Comparison of ENCODE assay signal across 1 cellular context in genomic region chr1:173202430-173203145, GRCh38.
TF ChIP-seq lines count a peak whose summit lies in the region.

No MANE protein-coding gene starts in this region.

TF ChIP-seq in GM23338, 12 proteins besides CTCF, POLR2A, EP300 and RAD21 (continued from another document):
- TF ChIP-seq, protein P1, sequence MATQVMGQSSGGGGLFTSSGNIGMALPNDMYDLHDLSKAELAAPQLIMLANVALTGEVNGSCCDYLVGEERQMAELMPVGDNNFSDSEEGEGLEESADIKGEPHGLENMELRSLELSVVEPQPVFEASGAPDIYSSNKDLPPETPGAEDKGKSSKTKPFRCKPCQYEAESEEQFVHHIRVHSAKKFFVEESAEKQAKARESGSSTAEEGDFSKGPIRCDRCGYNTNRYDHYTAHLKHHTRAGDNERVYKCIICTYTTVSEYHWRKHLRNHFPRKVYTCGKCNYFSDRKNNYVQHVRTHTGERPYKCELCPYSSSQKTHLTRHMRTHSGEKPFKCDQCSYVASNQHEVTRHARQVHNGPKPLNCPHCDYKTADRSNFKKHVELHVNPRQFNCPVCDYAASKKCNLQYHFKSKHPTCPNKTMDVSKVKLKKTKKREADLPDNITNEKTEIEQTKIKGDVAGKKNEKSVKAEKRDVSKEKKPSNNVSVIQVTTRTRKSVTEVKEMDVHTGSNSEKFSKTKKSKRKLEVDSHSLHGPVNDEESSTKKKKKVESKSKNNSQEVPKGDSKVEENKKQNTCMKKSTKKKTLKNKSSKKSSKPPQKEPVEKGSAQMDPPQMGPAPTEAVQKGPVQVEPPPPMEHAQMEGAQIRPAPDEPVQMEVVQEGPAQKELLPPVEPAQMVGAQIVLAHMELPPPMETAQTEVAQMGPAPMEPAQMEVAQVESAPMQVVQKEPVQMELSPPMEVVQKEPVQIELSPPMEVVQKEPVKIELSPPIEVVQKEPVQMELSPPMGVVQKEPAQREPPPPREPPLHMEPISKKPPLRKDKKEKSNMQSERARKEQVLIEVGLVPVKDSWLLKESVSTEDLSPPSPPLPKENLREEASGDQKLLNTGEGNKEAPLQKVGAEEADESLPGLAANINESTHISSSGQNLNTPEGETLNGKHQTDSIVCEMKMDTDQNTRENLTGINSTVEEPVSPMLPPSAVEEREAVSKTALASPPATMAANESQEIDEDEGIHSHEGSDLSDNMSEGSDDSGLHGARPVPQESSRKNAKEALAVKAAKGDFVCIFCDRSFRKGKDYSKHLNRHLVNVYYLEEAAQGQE (IDR thresholded peaks at IDR 0.05; ENCODE audit: unreplicated experiment), result no peak
- TF ChIP-seq POLR2AphosphoS5 (IDR thresholded peaks at IDR 0.05; ENCODE audit: low read depth) (no peak), ZNF114 (CRISPR knock-in tag; IDR thresholded peaks at IDR 0.05) (no peak), EZH2 (IDR thresholded peaks at IDR 0.05; ENCODE audit: low read depth, unreplicated experiment) (no peak), STAT1 (IDR thresholded peaks at IDR 0.05; ENCODE audit: unreplicated experiment) (no peak)
